ENCODE assay signal across 9 cellular contexts in genomic region chr16:57846931-57847330, GRCh38. TPM values are rescaled to one million over a fixed set of nuclear protein-coding genes. Genes with fewer than 3 reads are reported as not detected.
A peak's percentile ranks its signal among the peaks of the same experiment; 100 is the strongest.
DNase-seq lines count a peak whose midpoint lies in the region; ATAC-seq, FAIRE-seq and TF ChIP-seq lines count a peak whose summit lies in the region.
"Not testable (repeated sequence)": the region's sequence is repeated elsewhere in the genome, so short reads cannot be mapped to it uniquely, and the experiment has no call there.
"Had no signal": no experiment of that assay in that cellular context is flagged by ENCODE, and none has a peak within 500 bp of the region (broad histone marks: within the 10 kb centered on the region; RNA-seq: fewer than 3 reads in every experiment).

No MANE protein-coding gene starts in this region.

- H3K4me1 Mint-ChIP-seq in Caco-2 (ENCODE audit: low read depth, unreplicated experiment): peaks cover 13% of the 10 kb centered on the region
- H3K4me1 Mint-ChIP-seq in WTC11: peaks cover 46% of the 10 kb centered on the region
- peaks cover 27% of the 10 kb centered on the region for H3K4me1 Mint-ChIP-seq in neural progenitor cell
- not testable (repeated sequence) for H3K4me1 Mint-ChIP-seq in stimulated activated effector memory CD8-positive, alpha-beta T cell treated with anti-CD3 and anti-CD28 coated beads, Interleukin-12 subunit alpha, Interleukin-12 subunit beta, amount 100 ng/mL, for 72 hours

- CTCF ChIA-PET in Caco-2 (lab: Charles Lee) (interaction anchor here (0.6 to 0.9 kb wide), 2 partner anchors 16 to 51 kb away, joined by 3 read pairs; no protein-coding TSS in a partner anchor), WTC11 (lab: Charles Lee) (interaction anchor here (1.1 to 2.0 kb wide), 6 partner anchors 12 to 185 kb away, joined by 4 to 12 read pairs (median 6); no protein-coding TSS in a partner anchor), H1 (lab: Charles Lee; ENCODE audit: partially characterized antibody) (interaction anchor here (0.8 to 1.5 kb wide), 6 partner anchors 17 to 71 kb away, joined by 3 to 6 read pairs (median 3); no protein-coding TSS in a partner anchor)

- TF ChIP-seq POLR2A in H1 (IDR thresholded peaks at IDR 0.05; ENCODE audit: control extremely low read depth in 1 of 2, low read depth in 2 of 2, low read length in 2 of 2): not testable (repeated sequence)

- peak overlapping the region; percentile 52; the same call in 1 of the 2 replicates for H2BK12ac ChIP-seq in H1 (ENCODE audit: low read depth, low read length)

- peaks cover 16% of the 10 kb centered on the region for H3K4me1 ChIP-seq in Caco-2
- peaks cover 27% of the 10 kb centered on the region for H3K4me1 ChIP-seq in KMS-11 (ENCODE audit: low read depth, poor library complexity, severe bottlenecking)
- H3K4me1 ChIP-seq in H1 (replicated peaks in 1 of 4; ENCODE audit: control insufficient read depth in 3 of 4, insufficient read depth in 4 of 4, low read length in 3 of 4): peaks cover 2 to 16% (median 9%) of the 10 kb centered on the region in 4 experiments; a peak in 5 of 7 replicates
- peaks cover 28% of the 10 kb centered on the region for H3K4me1 ChIP-seq in iPS-18a (ENCODE audit: control insufficient read depth, low read depth, low read length)
- peaks cover 14% of the 10 kb centered on the region for H3K4me1 ChIP-seq in neural progenitor cell

- H3K4me2 ChIP-seq in KMS-11: peak overlapping the region; percentile 85
- H3K4me2 ChIP-seq in H1 (ENCODE audit: insufficient read depth in 1 of 2, low read depth in 2 of 2, low read length in 2 of 2): peak overlapping the region; percentile 22 to 59; a peak in 3 of 4 replicates
- peak overlapping the region; percentile 60 for H3K4me2 ChIP-seq in neural progenitor cell

- not testable (repeated sequence) for DNase-seq in Caco-2; WTC11 (ENCODE audit: low spot score); H1 (ENCODE audit: low read depth in 1 of 2, low spot score in 2 of 2); neural progenitor cell (ENCODE audit: low spot score); stimulated activated effector memory CD8-positive, alpha-beta T cell treated with anti-CD3 and anti-CD28 coated beads, Interleukin-12 subunit alpha, Interleukin-12 subunit beta, amount 100 ng/mL, for 72 hours (ENCODE audit: low spot score in 2 of 2)
- peak; percentile 46 for DNase-seq in NCI-H82 (lab: John Stamatoyannopoulos, UW)

- H3K9me3 ChIP-seq in Caco-2; H1 (ENCODE audit: insufficient read depth in 2 of 2, low read depth in 1 of 2, low read length in 1 of 2); iPS-18a (ENCODE audit: control insufficient read depth, low read depth, low read length); neural progenitor cell (ENCODE audit: low read depth): not testable (repeated sequence)

- not testable (repeated sequence) for H3K79me1 ChIP-seq in H1 (ENCODE audit: low read depth, low read length)

- not testable (repeated sequence) for ATAC-seq in WTC11; stimulated activated effector memory CD8-positive, alpha-beta T cell treated with anti-CD3 and anti-CD28 coated beads, Interleukin-12 subunit alpha, Interleukin-12 subunit beta, amount 100 ng/mL, for 72 hours

- H3K9ac ChIP-seq in KMS-11; H1 (replicated peaks in 1 of 4; ENCODE audit: extremely low read depth in 1 of 4, low read depth in 3 of 4, low read length in 3 of 4); iPS-18a (ENCODE audit: low read length); neural progenitor cell: not testable (repeated sequence)

- not testable (repeated sequence) for H3K79me2 ChIP-seq in KMS-11 (ENCODE audit: insufficient read depth, low read depth); H1 (ENCODE audit: control insufficient read depth in 1 of 2, insufficient read depth in 2 of 2, low read length in 2 of 2); neural progenitor cell (ENCODE audit: low read depth)

- not testable (repeated sequence) for H3F3A ChIP-seq in neural progenitor cell (ENCODE audit: low read depth)

- not testable (repeated sequence) for TF ChIP-seq EP300 in H1 (IDR thresholded peaks at IDR 0.05; ENCODE audit: borderline replicate concordance in 1 of 2, low read depth in 2 of 2, low read length in 2 of 2)

- not testable (repeated sequence) for H3K14ac ChIP-seq in H1 (ENCODE audit: insufficient read length)

- H3K27me3 Mint-ChIP-seq in Caco-2 (ENCODE audit: insufficient read depth, unreplicated experiment); WTC11 (ENCODE audit: low read depth); neural progenitor cell (ENCODE audit: insufficient read depth, low read depth): not testable (repeated sequence)

- H3K36me3 Mint-ChIP-seq in Caco-2 (ENCODE audit: insufficient read depth, unreplicated experiment); WTC11; neural progenitor cell; stimulated activated effector memory CD8-positive, alpha-beta T cell treated with anti-CD3 and anti-CD28 coated beads, Interleukin-12 subunit alpha, Interleukin-12 subunit beta, amount 100 ng/mL, for 72 hours: not testable (repeated sequence)

- not testable (repeated sequence) for H2BK5ac ChIP-seq in H1 (ENCODE audit: low read depth, low read length)

- H3K4me3 Mint-ChIP-seq in Caco-2 (ENCODE audit: unreplicated experiment); neural progenitor cell; stimulated activated effector memory CD8-positive, alpha-beta T cell treated with anti-CD3 and anti-CD28 coated beads, Interleukin-12 subunit alpha, Interleukin-12 subunit beta, amount 100 ng/mL, for 72 hours: not testable (repeated sequence)
- H3K4me3 Mint-ChIP-seq in WTC11: peak overlapping the region; percentile 57

- not testable (repeated sequence) for H4K8ac ChIP-seq in H1 (ENCODE audit: extremely low read depth, insufficient read depth, low read length)

- not testable (repeated sequence) for H2BK120ac ChIP-seq in H1 (replicated peaks; ENCODE audit: low read depth, low read length)

- H2BK20ac ChIP-seq in H1 (ENCODE audit: low read length): peak overlapping the region; percentile 48; the same call in 1 of the 2 replicates

- not testable (repeated sequence) for H3K23me2 ChIP-seq in H1 (ENCODE audit: low read depth, low read length)

- H4K20me1 ChIP-seq in KMS-11 (ENCODE audit: insufficient read depth); H1 (replicated peaks in 1 of 2; ENCODE audit: control insufficient read depth in 1 of 2, insufficient read depth in 2 of 2, low read length in 2 of 2); neural progenitor cell (ENCODE audit: low read depth): not testable (repeated sequence)

- intact Hi-C loops in Caco-2 (cut with micrococcal nuclease; ENCODE audit: unreplicated experiment): not testable (repeated sequence)

- H3K4me3 ChIP-seq in Caco-2 (ENCODE audit: low read depth, low read length); KMS-11 (IDR thresholded peaks at IDR 0.05; ENCODE audit: insufficient read depth, low read depth, low read length); neural progenitor cell: not testable (repeated sequence)
- H3K4me3 ChIP-seq in H1 (ENCODE audit: extremely low read depth in 1 of 4, insufficient read depth in 2 of 4, low read depth in 3 of 4, low read length in 4 of 4): peak overlapping the region in 1 of 4 experiments; percentile 31; a peak in 1 of 8 replicates
- H3K4me3 ChIP-seq in iPS-18a (ENCODE audit: low read length): peak overlapping the region; percentile 36

- not testable (repeated sequence) for H4K91ac ChIP-seq in H1 (replicated peaks; ENCODE audit: insufficient read length, low read length)

- not testable (repeated sequence) for H2BK15ac ChIP-seq in H1 (ENCODE audit: low read length)

- H3K36me3 ChIP-seq in Caco-2 (ENCODE audit: control insufficient read depth, insufficient read depth, low read length); KMS-11 (ENCODE audit: insufficient read depth); H1 (ENCODE audit: control insufficient read depth in 2 of 4, insufficient read depth in 4 of 4, low read length in 3 of 4); iPS-18a (ENCODE audit: control insufficient read depth, low read depth, low read length); neural progenitor cell: not testable (repeated sequence)

- H3K27me3 ChIP-seq in Caco-2 (replicated peaks; ENCODE audit: control insufficient read depth, insufficient read depth, low read length); KMS-11 (ENCODE audit: insufficient read depth, low read depth); H1 (replicated peaks in 1 of 4; ENCODE audit: control insufficient read depth in 3 of 4, extremely low read depth in 1 of 4, insufficient read depth in 3 of 4, low read length in 3 of 4); iPS-18a (ENCODE audit: control insufficient read depth, insufficient read depth, low read length); neural progenitor cell: not testable (repeated sequence)

- H3K27ac Mint-ChIP-seq in Caco-2 (ENCODE audit: unreplicated experiment) (peak overlapping the region; percentile 45), WTC11 (peak overlapping the region; percentile 97), neural progenitor cell (peak overlapping the region; percentile 84)
- peak overlapping the region; percentile 43 for H3K27ac Mint-ChIP-seq in stimulated activated effector memory CD8-positive, alpha-beta T cell treated with anti-CD3 and anti-CD28 coated beads, Interleukin-12 subunit alpha, Interleukin-12 subunit beta, amount 100 ng/mL, for 72 hours

- not testable (repeated sequence) for H3K9me3 Mint-ChIP-seq in Caco-2 (ENCODE audit: unreplicated experiment); WTC11; neural progenitor cell; stimulated activated effector memory CD8-positive, alpha-beta T cell treated with anti-CD3 and anti-CD28 coated beads, Interleukin-12 subunit alpha, Interleukin-12 subunit beta, amount 100 ng/mL, for 72 hours

- FAIRE-seq in H1 (lab: Jason Lieb, UNC): not testable (repeated sequence)

- H3K4ac ChIP-seq in H1 (replicated peaks; ENCODE audit: insufficient read length, low read depth, low read length): not testable (repeated sequence)

- POLR2A ChIA-PET in Caco-2 (lab: Charles Lee) (interaction anchor here (0.8 kb wide), 1 partner anchor 31 kb away, joined by 3 read pairs; no protein-coding TSS in a partner anchor), H1 (lab: Charles Lee; ENCODE audit: partially characterized antibody) (interaction anchor here (0.9 to 1.3 kb wide), 3 partner anchors 12 to 30 kb away, joined by 3 to 4 read pairs (median 3); no protein-coding TSS in a partner anchor)
- POLR2A ChIA-PET in WTC11 (lab: Charles Lee): not testable (repeated sequence)

- peak overlapping the region; percentile 51; the same call in 1 of the 2 replicates for H3K27ac ChIP-seq in KMS-11
- H3K27ac ChIP-seq in H1 (ENCODE audit: low read depth, low read length); iPS-18a (ENCODE audit: low read length); neural progenitor cell: not testable (repeated sequence)

- WGBS in H1 (ENCODE audit: extremely low coverage in 1 of 2, insufficient coverage in 1 of 2, insufficient read length in 1 of 2, insufficient replicate concordance in 2 of 2, low coverage in 1 of 2, low lambda C conversion rate in 2 of 2, missing lambda C conversion rate in 1 of 2), 2 experiments: 52% methylated on average over 5 of the region's 6 CpGs; no CpG with 5 or more reads in 1 of the 2 experiments

- not testable (repeated sequence) for H3K23ac ChIP-seq in H1 (ENCODE audit: insufficient read length)

- not testable (repeated sequence) for TF ChIP-seq CTCF in Caco-2 (IDR thresholded peaks at IDR 0.05; ENCODE audit: insufficient read depth in 1 of 2, low read depth in 1 of 2, low read length in 1 of 2, severe bottlenecking in 1 of 2, unreplicated experiment in 1 of 2); KMS-11 (conservative IDR thresholded peaks at IDR 0.05; ENCODE audit: low read depth, low read length); WTC11 (IDR thresholded peaks at IDR 0.05); H1 (IDR thresholded peaks at IDR 0.05; ENCODE audit: control extremely low read depth in 1 of 3, insufficient read depth in 1 of 3, low read depth in 1 of 3, low read length in 3 of 3); neural progenitor cell (IDR thresholded peaks at IDR 0.05)

- not testable (repeated sequence) for H3K56ac ChIP-seq in H1 (replicated peaks; ENCODE audit: insufficient read length, low read depth, low read length)

- not testable (repeated sequence) for H4K5ac ChIP-seq in H1 (ENCODE audit: insufficient read length, low read depth, low read length)

- TF ChIP-seq RAD21 in H1 (IDR thresholded peaks at IDR 0.05 in 1 of 2, conservative IDR thresholded peaks at IDR 0.05 in 1 of 2; ENCODE audit: low read depth in 2 of 2, low read length in 2 of 2): not testable (repeated sequence)

- H2AK5ac ChIP-seq in H1 (ENCODE audit: low read depth, low read length): not testable (repeated sequence)

- BruUV-seq in Caco-2 (replicated peaks; lab: Mats Ljungman, UMichigan): not testable (repeated sequence)

- peak overlapping the region; percentile 9; the same call in 1 of the 2 replicates for H3K18ac ChIP-seq in H1 (ENCODE audit: extremely low read depth, low read length)

- peak overlapping the region; percentile 47; the same call in 1 of the 2 replicates for H2AFZ ChIP-seq in KMS-11 (ENCODE audit: low read depth)
- not testable (repeated sequence) for H2AFZ ChIP-seq in H1 (ENCODE audit: low read length); neural progenitor cell (replicated peaks)

RNA-seq across cellular contexts. Expression of gene KIFC3, which starts 44.6 kb away (rescaled TPM):
- total RNA-seq in Caco-2 (2022): 103 and 108 TPM in 2 replicates
- total RNA-seq in WTC11 (2021): 9.2 to 11.6 TPM (median 10.0 TPM) in 3 replicates
- total RNA-seq in H1 (2021; fragmentation: NEBNext Ultra II Directional; extraction: Animal tissue kit (Norgen Biotek cat#: 25700)): 5.3 and 7.1 TPM in 2 replicates
- polyA plus RNA-seq in H1 (2011; rRNA removed): 2.1 and 3.8 TPM in 2 replicates
- 4.4 TPM for polyA plus RNA-seq in H1 (2011; cell fraction: cytosol; rRNA removed)
- 11.5 TPM for polyA plus RNA-seq in H1 (2011; cell fraction: nucleus; rRNA removed)
- 2.1 to 3.7 TPM (median 2.8 TPM) in 4 replicates for polyA plus RNA-seq in H1 (2012, experiment 1 of 2)
- polyA plus RNA-seq in H1 (2012, experiment 2 of 2): 1.6 TPM
- 4.3 TPM for polyA plus RNA-seq in H1 (2013, experiment 1 of 2)
- 4.4 TPM for polyA plus RNA-seq in H1 (2013, experiment 2 of 2)
- 3.3 and 3.9 TPM in 2 replicates for polyA minus RNA-seq in H1 (2011; rRNA and poly(A)+ RNA removed)
- 4.9 TPM for polyA minus RNA-seq in H1 (2011; cell fraction: cytosol; rRNA and poly(A)+ RNA removed)
- 7.5 TPM for polyA minus RNA-seq in H1 (2011; cell fraction: nucleus; rRNA and poly(A)+ RNA removed)
- total RNA-seq in neural progenitor cell (ENCODE audit: low replicate concordance): 0.28 and 1.6 TPM in 2 replicates
- polyA plus RNA-seq: CD4-positive, CD25-positive, alpha-beta regulatory T cell had no signal

Comparison
In these comparisons a context has a peak if more than half of its experiments do, and no peak if none do; other contexts are left out.
1. H3K27ac Mint-ChIP-seq: peak in every context shown above with its lines; median percentile 97 in WTC11; 84 in neural progenitor cell; 45 in Caco-2; 43 in stimulated activated effector memory CD8-positive, alpha-beta T cell treated with anti-CD3 and anti-CD28 coated beads, Interleukin-12 subunit alpha, Interleukin-12 subunit beta, amount 100 ng/mL, for 72 hours.